ENCODE assay signal across 1 cellular context in genomic region chrX:37652589-37653271, GRCh38.
TF ChIP-seq lines count a peak whose summit lies in the region.

No MANE protein-coding gene starts in this region.

TF ChIP-seq in K562, 482 proteins besides CTCF, POLR2A, EP300 and RAD21 (continued from another document and continues in another):
- TF ChIP-seq E2F3 (CRISPR knock-in tag; IDR thresholded peaks at IDR 0.05) (no peak), SRSF1 (IDR thresholded peaks at IDR 0.05; ENCODE audit: low read depth, low read length) (no peak), ZBTB7A (IDR thresholded peaks at IDR 0.05; ENCODE audit: borderline replicate concordance, control insufficient read depth, low read depth, low read length) (no peak), ZNF830 (CRISPR knock-in tag; IDR thresholded peaks at IDR 0.05) (no peak), ZNF354B (CRISPR knock-in tag; IDR thresholded peaks at IDR 0.05) (no peak), SMARCB1 (IDR thresholded peaks at IDR 0.05; ENCODE audit: insufficient read length, low read depth) (no peak), PRPF4 (IDR thresholded peaks at IDR 0.05; ENCODE audit: insufficient read depth, low read depth, low read length, poor library complexity, severe bottlenecking) (no peak), DLX4 (CRISPR knock-in tag; IDR thresholded peaks at IDR 0.05) (no peak), PHF8 (IDR thresholded peaks at IDR 0.05; ENCODE audit: borderline replicate concordance, low read length) (no peak), LEF1 (IDR thresholded peaks at IDR 0.05) (peak; percentile 74), MYBL2 (IDR thresholded peaks at IDR 0.05; ENCODE audit: low read depth) (no peak), MYBL2 (CRISPR knock-in tag; IDR thresholded peaks at IDR 0.05; ENCODE audit: borderline replicate concordance) (no peak), ZBTB1 (CRISPR knock-in tag; IDR thresholded peaks at IDR 0.05; ENCODE audit: borderline replicate concordance, low read depth) (no peak), ZNF655 (CRISPR knock-in tag; IDR thresholded peaks at IDR 0.05) (no peak), ZNF23 (CRISPR knock-in tag; IDR thresholded peaks at IDR 0.05) (no peak), GATA2 (CRISPR knock-in tag; IDR thresholded peaks at IDR 0.05) (peak; percentile 50; the same call in 1 of the 2 replicates), CC2D1A (IDR thresholded peaks at IDR 0.05) (peak; percentile 84; the same call in 1 of the 2 replicates), MGA (IDR thresholded peaks at IDR 0.05) (no peak), CTBP1 (IDR thresholded peaks at IDR 0.05; ENCODE audit: borderline replicate concordance) (no peak), MYNN (IDR thresholded peaks at IDR 0.05) (no peak), MYNN (CRISPR knock-in tag; IDR thresholded peaks at IDR 0.05) (no peak), XRCC4 (IDR thresholded peaks at IDR 0.05; ENCODE audit: extremely low read depth, insufficient read depth, insufficient read length) (no peak), ZNF395 (CRISPR knock-in tag; IDR thresholded peaks at IDR 0.05) (no peak), FOS (IDR thresholded peaks at IDR 0.05; ENCODE audit: extremely low read depth, insufficient read length) (no peak), CCNT2 (IDR thresholded peaks at IDR 0.05; ENCODE audit: borderline replicate concordance, extremely low read depth, insufficient read length, low read depth, low read length) (peak; percentile 50), TCFL5 (CRISPR knock-in tag; conservative IDR thresholded peaks at IDR 0.05) (no peak), RB1 (IDR thresholded peaks at IDR 0.05; ENCODE audit: low read depth) (no peak), FOXM1 (IDR thresholded peaks at IDR 0.05; ENCODE audit: low read depth) (peak; percentile 82), FOXM1 (CRISPR knock-in tag; IDR thresholded peaks at IDR 0.05; ENCODE audit: low read depth) (no peak), ZNF589 (CRISPR knock-in tag; IDR thresholded peaks at IDR 0.05; ENCODE audit: low read depth) (no peak), RNF219 (CRISPR knock-in tag; IDR thresholded peaks at IDR 0.05) (no peak), ZNF57 (CRISPR knock-in tag; IDR thresholded peaks at IDR 0.05) (no peak), IRF1 (CRISPR knock-in tag; IDR thresholded peaks at IDR 0.05; ENCODE audit: borderline replicate concordance) (no peak), HIVEP1 (CRISPR knock-in tag; IDR thresholded peaks at IDR 0.05) (no peak), TFE3 (CRISPR knock-in tag; IDR thresholded peaks at IDR 0.05) (no peak), BRD4 (IDR thresholded peaks at IDR 0.05) (no peak), CEBPB (tag; IDR thresholded peaks at IDR 0.05) (no peak), ZNF24 (IDR thresholded peaks at IDR 0.05) (no peak), ZSCAN29 (IDR thresholded peaks at IDR 0.05) (no peak), SMAD4 (CRISPR knock-in tag; conservative IDR thresholded peaks at IDR 0.05) (peak; percentile 78), ZNF277 (CRISPR knock-in tag; IDR thresholded peaks at IDR 0.05; ENCODE audit: borderline replicate concordance) (no peak), CAMTA2 (CRISPR knock-in tag; conservative IDR thresholded peaks at IDR 0.05) (no peak), TCF7 (IDR thresholded peaks at IDR 0.05; ENCODE audit: borderline replicate concordance) (no peak), ZNF431 (CRISPR knock-in tag; IDR thresholded peaks at IDR 0.05) (no peak), EZH2 (IDR thresholded peaks at IDR 0.05; ENCODE audit: borderline replicate concordance, low read depth, low read length) (no peak), TRIM24 (IDR thresholded peaks at IDR 0.05) (peak; percentile 81 to 83; a peak in 3 of 4 replicates), ZZZ3 (IDR thresholded peaks at IDR 0.05) (no peak)
